8 cellular contexts compared by ENCODE assay signal in genomic region chr2:85132392-85132791, GRCh38. TPM values are rescaled to one million over a fixed set of nuclear protein-coding genes. Genes with fewer than 3 reads are reported as not detected.
DNase-seq lines count a peak whose midpoint lies in the region; ATAC-seq and TF ChIP-seq lines count a peak whose summit lies in the region.

No MANE protein-coding gene starts in this region.

- peaks cover 39 to 42% of the 10 kb centered on the region in 2 donors for H3K27me3 Mint-ChIP-seq in natural killer cell treated with Interleukin-12 subunit alpha and Interleukin-12 subunit beta and Interleukin-15 and Interleukin-18, amount 100 ng/mL, for 72 hours

- peak overlapping the region; percentile 38 for H3K4me3 ChIP-seq in BE2C (ENCODE audit: low read depth, low read length)
- H3K4me3 ChIP-seq in MG63: peak overlapping the region; percentile 67
- H3K4me3 ChIP-seq in ectodermal cell (ENCODE audit: insufficient read depth, low read depth, low read length): peak overlapping the region; percentile 82

- H3K36me3 ChIP-seq in BE2C (no peaks in the 10 kb centered on the region), MG63 (no peaks in the 10 kb centered on the region), ectodermal cell (ENCODE audit: control insufficient read depth, insufficient read depth, low read length) (no peaks in the 10 kb centered on the region)

- TF ChIP-seq CTCF in BE2C (IDR thresholded peaks at IDR 0.05; ENCODE audit: low read depth, low read length): no peak

- DNase-seq in BE2C (no peak), MG63 (no peak)
- no peak for DNase-seq in natural killer cell treated with Interleukin-12 subunit alpha and Interleukin-12 subunit beta and Interleukin-15 and Interleukin-18, amount 100 ng/mL, for 72 hours (ENCODE audit: low spot score)

- peak overlapping the region; percentile 57 for H3K4me3 Mint-ChIP-seq in natural killer cell treated with Interleukin-12 subunit alpha and Interleukin-12 subunit beta and Interleukin-15 and Interleukin-18, amount 100 ng/mL, for 72 hours

- WGBS in ectodermal cell, 2 experiments: 53 to 54% methylated on average over 14 of the region's 14 CpGs

- H3K9me3 Mint-ChIP-seq in natural killer cell treated with Interleukin-12 subunit alpha and Interleukin-12 subunit beta and Interleukin-15 and Interleukin-18, amount 100 ng/mL, for 72 hours: no peaks in the 10 kb centered on the region

- H3K27ac ChIP-seq in ectodermal cell (ENCODE audit: insufficient read depth, low read depth, low read length, poor library complexity, severe bottlenecking): no peak overlapping the region

- H3K4me1 Mint-ChIP-seq in natural killer cell treated with Interleukin-12 subunit alpha and Interleukin-12 subunit beta and Interleukin-15 and Interleukin-18, amount 100 ng/mL, for 72 hours (ENCODE audit: low read depth in 2 of 2): no peaks in the 10 kb centered on the region

- peaks cover 30% of the 10 kb centered on the region for H3K27me3 ChIP-seq in BE2C
- no peaks in the 10 kb centered on the region; the same call in 1 of the 2 replicates for H3K27me3 ChIP-seq in MG63
- H3K27me3 ChIP-seq in ectodermal cell (ENCODE audit: control insufficient read depth, insufficient read depth, low read length, poor library complexity, severe bottlenecking): peaks cover 13% of the 10 kb centered on the region

- H3K9me3 ChIP-seq in BE2C (no peaks in the 10 kb centered on the region), MG63 (no peaks in the 10 kb centered on the region), ectodermal cell (ENCODE audit: control insufficient read depth, low read length) (no peaks in the 10 kb centered on the region)

- ATAC-seq in natural killer cell treated with Interleukin-12 subunit alpha and Interleukin-12 subunit beta and Interleukin-15 and Interleukin-18, amount 100 ng/mL, for 72 hours: no peak
- ATAC-seq in HG03095 (IDR thresholded peaks at IDR 0.05; ENCODE audit: unreplicated experiment) (no peak), GM21786 (IDR thresholded peaks at IDR 0.05; ENCODE audit: unreplicated experiment) (no peak), GM21619 (IDR thresholded peaks at IDR 0.05; ENCODE audit: unreplicated experiment) (no peak), HG03196 (IDR thresholded peaks at IDR 0.05; ENCODE audit: unreplicated experiment) (no peak)

- no peaks in the 10 kb centered on the region for H3K36me3 Mint-ChIP-seq in natural killer cell treated with Interleukin-12 subunit alpha and Interleukin-12 subunit beta and Interleukin-15 and Interleukin-18, amount 100 ng/mL, for 72 hours

- no peak overlapping the region for H3K27ac Mint-ChIP-seq in natural killer cell treated with Interleukin-12 subunit alpha and Interleukin-12 subunit beta and Interleukin-15 and Interleukin-18, amount 100 ng/mL, for 72 hours

- no peaks in the 10 kb centered on the region for H3K4me1 ChIP-seq in BE2C
- H3K4me1 ChIP-seq in ectodermal cell (ENCODE audit: control insufficient read depth, insufficient read depth, low read length): peaks cover 20% of the 10 kb centered on the region

RNA-seq across cellular contexts. Expression of gene TCF7L1, which starts 0.8 kb away (rescaled TPM):
- polyA plus RNA-seq in BE2C (2012; ENCODE audit: insufficient read depth, insufficient read length, low read depth): 0.34 TPM
- total RNA-seq in MG63 (2014; rRNA removed; shearing (Covaris generic); ENCODE audit: low replicate concordance): 0.46 TPM in 1 of 2 replicates, not detected in the other
- polyA plus RNA-seq in ectodermal cell (2013, experiment 1 of 4): 43.1 TPM
- polyA plus RNA-seq in ectodermal cell (2013, experiment 2 of 4): 40.4 TPM
- polyA plus RNA-seq in ectodermal cell (2013, experiment 3 of 4): 33.8 TPM
- 38.1 TPM for polyA plus RNA-seq in ectodermal cell (2013, experiment 4 of 4)
- total RNA-seq in natural killer cell treated with Interleukin-12 subunit alpha and Interleukin-12 subunit beta and Interleukin-15 and Interleukin-18, amount 100 ng/mL, for 72 hours: under 1 TPM in 1 of 2 donors, not detected in 1; 0.14 TPM
